ENCODE assay signal across 25 cellular contexts in genomic region chr22:47144076-47144765, GRCh38.
"Had no signal": no experiment of that assay in that cellular context is flagged by ENCODE, and none has a peak within 500 bp of the region (broad histone marks: within the 10 kb centered on the region; RNA-seq: fewer than 3 reads in every experiment).

No MANE protein-coding gene starts in this region.

- H3K27ac ChIP-seq: adrenal gland, cardiac muscle cell, colonic mucosa, right lobe of liver, tibial artery had no signal

- H3K36me3 ChIP-seq: adrenal gland, cardiac muscle cell, colonic mucosa, right lobe of liver, tibial artery had no signal

- H3K27me3 ChIP-seq: adrenal gland, cardiac muscle cell, colonic mucosa, right lobe of liver, tibial artery had no signal

- FAIRE-seq: urothelium cell line had no signal

- H3K4me1 ChIP-seq: adrenal gland, colonic mucosa, right lobe of liver, tibial artery had no signal

- H3K4me3 ChIP-seq: adrenal gland, cardiac muscle cell, colonic mucosa, right lobe of liver, tibial artery had no signal

- ATAC-seq: effector memory CD8-positive, alpha-beta T cell; right lobe of liver had no signal

- H3K9me3 ChIP-seq: adrenal gland, colonic mucosa, right lobe of liver, tibial artery had no signal

- DNase-seq: activated CD4-positive, alpha-beta memory T cell treated with anti-CD3 and anti-CD28 coated beads for 36 hours; activated CD4-positive, alpha-beta T cell treated with anti-CD3 and anti-CD28 coated beads for 4 hours; activated CD8-positive, alpha-beta memory T cell treated with anti-CD3 and anti-CD28 coated beads, Interleukin-2, amount 50 U/mL, for 4 hours; activated effector memory CD4-positive, alpha-beta T cell treated with anti-CD3 and anti-CD28 coated beads, Interleukin-2, amount 50 U/mL, for 16 hours; activated naive CD4-positive, alpha-beta T cell treated with anti-CD3 and anti-CD28 coated beads for 36 hours; activated naive CD8-positive, alpha-beta T cell treated with anti-CD3 and anti-CD28 coated beads for 36 hours; activated T-cell treated with anti-CD3 and anti-CD28 coated beads, Interleukin-2, amount 50 U/mL, for 1 hour; adrenal gland; aorta; cerebellar nuclear complex; colonic mucosa; effector memory CD8-positive, alpha-beta T cell; erythroblast; foreskin melanocyte; kidney glomerular epithelial cell; left ventricle myocardium superior; mammary epithelial cell; naive B cell; posterior cingulate gyrus; right lobe of liver; stimulated activated CD4-positive, alpha-beta T cell treated with anti-CD3 and anti-CD28 coated beads, Interleukin-2, amount 100 ng/mL, for 48 hours; substantia nigra; tibial artery had no signal
